In genomic region chr2:18889565-18890332, GRCh38 we compare ENCODE assay signal across 20 cellular contexts.
DNase-seq lines count a peak whose midpoint lies in the region; ATAC-seq and TF ChIP-seq lines count a peak whose summit lies in the region.
"Had no signal": no experiment of that assay in that cellular context is flagged by ENCODE, and none has a peak within 500 bp of the region (broad histone marks: within the 10 kb centered on the region; RNA-seq: fewer than 3 reads in every experiment).

No MANE protein-coding gene starts in this region.

- intact Hi-C loops in ascending aorta (cut with DNase I) (loop anchor here (10.0 kb wide), 2 partner anchors 455 to 975 kb away; no protein-coding TSS in a partner anchor), CD14-positive monocyte (cut with micrococcal nuclease) (no loop called here)

- peaks cover 0 to 8% (median 3%) of the 10 kb centered on the region in 7 donors for H3K9me3 Mint-ChIP-seq in CD14-positive monocyte
- H3K9me3 Mint-ChIP-seq: activated naive CD4-positive, alpha-beta T cell treated with anti-CD3 and anti-CD28 coated beads, Interleukin-2, amount 10 ng/mL, durations not matched to agents 7 days and 5 days; activated T-cell treated with anti-CD3 and anti-CD28 coated beads, Interleukin-2, amount 50 U/mL, for 4 hours had no signal

- H3K27ac Mint-ChIP-seq in CD14-positive monocyte: peak overlapping the region in 1 of 7 donors; percentile 28
- H3K27ac Mint-ChIP-seq: activated CD8-positive, alpha-beta T cell treated with anti-CD3 and anti-CD28 coated beads, Interleukin-2, amount 10 ng/mL, durations not matched to agents 7 days and 5 days; activated naive CD4-positive, alpha-beta T cell treated with anti-CD3 and anti-CD28 coated beads, Interleukin-2, amount 10 ng/mL, durations not matched to agents 7 days and 5 days; stimulated activated memory B cell treated with anti-CD40 and anti-IgM and Interleukin-4, amounts not matched to agents 10 μg/mL and 1 μg/mL and 100 μg/mL, for 72 hours had no signal

- H3K36me3 Mint-ChIP-seq in CD14-positive monocyte: no peaks in the 10 kb centered on the region
- H3K36me3 Mint-ChIP-seq: activated naive CD4-positive, alpha-beta T cell treated with anti-CD3 and anti-CD28 coated beads, Interleukin-2, amount 10 ng/mL, durations not matched to agents 7 days and 5 days; stimulated activated memory B cell treated with anti-CD40 and anti-IgM and Interleukin-4, amounts not matched to agents 10 μg/mL and 1 μg/mL and 100 μg/mL, for 72 hours had no signal

- no peak overlapping the region for H3K4me3 Mint-ChIP-seq in CD14-positive monocyte
- H3K4me3 Mint-ChIP-seq: activated CD8-positive, alpha-beta T cell treated with anti-CD3 and anti-CD28 coated beads, Interleukin-2, amount 10 ng/mL, durations not matched to agents 7 days and 5 days; activated naive CD4-positive, alpha-beta T cell treated with anti-CD3 and anti-CD28 coated beads, Interleukin-2, amount 10 ng/mL, durations not matched to agents 7 days and 5 days; activated T-cell treated with anti-CD3 and anti-CD28 coated beads, Interleukin-2, amount 50 U/mL, for 4 hours; stimulated activated memory B cell treated with anti-CD40 and anti-IgM and Interleukin-4, amounts not matched to agents 10 μg/mL and 1 μg/mL and 100 μg/mL, for 72 hours had no signal

- no peak overlapping the region for H3K4me3 ChIP-seq in ascending aorta
- H3K4me3 ChIP-seq in skeletal muscle tissue (ENCODE audit: low read length in 3 of 3): no peak overlapping the region
- H3K4me3 ChIP-seq: tibial nerve had no signal

- H3K4me1 ChIP-seq in ascending aorta (peaks cover 0 to 9% of the 10 kb centered on the region in 2 donors), skeletal muscle tissue (ENCODE audit: control insufficient read depth in 3 of 3, insufficient read depth in 3 of 3, low read length in 3 of 3) (peaks cover 0 to 4% (median 0%) of the 10 kb centered on the region in 3 donors)
- H3K4me1 ChIP-seq: tibial nerve had no signal

- DNase-seq in HT-29 (ENCODE audit: low spot score) (peak; percentile 30), ascending aorta (ENCODE audit: low spot score in 2 of 2) (no peak), left lobe of liver (ENCODE audit: low spot score) (no peak), kidney tubule cell (ENCODE audit: low spot score) (no peak), NCI-H1105 (lab: John Stamatoyannopoulos, UW) (no peak), CD14-positive monocyte (ENCODE audit: low spot score) (no peak)
- DNase-seq: activated CD8-positive, alpha-beta T cell treated with anti-CD3 and anti-CD28 coated beads, Interleukin-2, amount 10 ng/mL, durations not matched to agents 7 days and 5 days; activated naive CD4-positive, alpha-beta T cell treated with anti-CD3 and anti-CD28 coated beads, Interleukin-2, amount 10 ng/mL, durations not matched to agents 7 days and 5 days; activated T-cell treated with anti-CD3 and anti-CD28 coated beads, Interleukin-2, amount 50 U/mL, for 4 hours; AML-193; COR-L47; NCI-H1417 treated with DMSO at 0.1 percent for 48 hours; NCI-H69; retina; SIG-M5; T-helper 2 cell had no signal

- no peak overlapping the region for H3K9ac ChIP-seq in skeletal muscle tissue (ENCODE audit: low read depth in 1 of 3, low read length in 3 of 3)

- H3K27ac ChIP-seq in ascending aorta: peak overlapping the region; percentile 27 to 65
- peak overlapping the region; percentile 60 for H3K27ac ChIP-seq in skeletal muscle tissue (ENCODE audit: low read depth, low read length)
- H3K27ac ChIP-seq: tibial nerve had no signal

- H3K9me3 ChIP-seq in ascending aorta (no peaks in the 10 kb centered on the region), skeletal muscle tissue (ENCODE audit: control insufficient read depth in 3 of 3, low read length in 3 of 3) (no peaks in the 10 kb centered on the region)
- H3K9me3 ChIP-seq: tibial nerve had no signal

- H3K27me3 Mint-ChIP-seq in CD14-positive monocyte (ENCODE audit: low read depth in 3 of 3): peaks cover 0 to 2% (median 0%) of the 10 kb centered on the region in 3 donors
- H3K27me3 Mint-ChIP-seq: activated naive CD4-positive, alpha-beta T cell treated with anti-CD3 and anti-CD28 coated beads, Interleukin-2, amount 10 ng/mL, durations not matched to agents 7 days and 5 days; stimulated activated memory B cell treated with anti-CD40 and anti-IgM and Interleukin-4, amounts not matched to agents 10 μg/mL and 1 μg/mL and 100 μg/mL, for 72 hours had no signal

- ATAC-seq in left lobe of liver (peak; percentile 56), GM21447 (IDR thresholded peaks at IDR 0.05; ENCODE audit: unreplicated experiment) (no peak)
- ATAC-seq: activated CD8-positive, alpha-beta T cell treated with anti-CD3 and anti-CD28 coated beads, Interleukin-2, amount 10 ng/mL, durations not matched to agents 7 days and 5 days; activated T-cell treated with anti-CD3 and anti-CD28 coated beads, Interleukin-2, amount 50 U/mL, for 4 hours; stimulated activated memory B cell treated with anti-CD40 and anti-IgM and Interleukin-4, amounts not matched to agents 10 μg/mL and 1 μg/mL and 100 μg/mL, for 72 hours had no signal

- no peaks in the 10 kb centered on the region for H3K4me1 Mint-ChIP-seq in CD14-positive monocyte
- H3K4me1 Mint-ChIP-seq: activated naive CD4-positive, alpha-beta T cell treated with anti-CD3 and anti-CD28 coated beads, Interleukin-2, amount 10 ng/mL, durations not matched to agents 7 days and 5 days; stimulated activated memory B cell treated with anti-CD40 and anti-IgM and Interleukin-4, amounts not matched to agents 10 μg/mL and 1 μg/mL and 100 μg/mL, for 72 hours had no signal

- H3K27me3 ChIP-seq in ascending aorta (no peaks in the 10 kb centered on the region), skeletal muscle tissue (ENCODE audit: control insufficient read depth in 3 of 3, insufficient read depth in 3 of 3, low read length in 3 of 3) (no peaks in the 10 kb centered on the region)
- H3K27me3 ChIP-seq: tibial nerve had no signal

- H3K36me3 ChIP-seq in ascending aorta (no peaks in the 10 kb centered on the region), skeletal muscle tissue (ENCODE audit: control insufficient read depth in 3 of 3, insufficient read depth in 3 of 3, low read length in 3 of 3) (no peaks in the 10 kb centered on the region)
- H3K36me3 ChIP-seq: tibial nerve had no signal

- TF ChIP-seq CTCF in ascending aorta (IDR thresholded peaks at IDR 0.05) (no peak), CD14-positive monocyte (IDR thresholded peaks at IDR 0.05) (no peak)
